ENCODE assay signal across 7 cellular contexts in the genomic region with DNA sequence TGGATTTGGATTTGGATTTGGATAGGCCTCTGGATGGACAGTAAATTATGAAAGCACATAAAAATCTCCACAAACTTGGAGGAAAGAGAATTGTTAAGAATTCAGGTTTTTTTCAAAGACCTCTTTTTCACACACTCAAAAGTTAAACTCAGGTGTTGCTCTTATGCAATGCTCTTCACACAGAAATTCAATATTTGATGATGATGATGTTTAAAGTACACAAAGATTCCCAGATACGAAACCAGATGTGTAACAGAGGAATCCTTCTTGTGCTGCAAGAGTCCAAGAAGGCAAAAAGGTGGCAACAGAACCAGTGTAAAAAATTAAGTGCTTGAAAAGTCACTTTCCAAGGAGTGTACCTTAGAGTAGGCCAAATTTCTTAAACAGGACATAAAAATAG.
"Had no signal": no experiment of that assay in that cellular context is flagged by ENCODE, and none has a peak within 500 bp of the region (broad histone marks: within the 10 kb centered on the region; RNA-seq: fewer than 3 reads in every experiment).

No MANE protein-coding gene starts in this region.

- H3K4me3 ChIP-seq: GM23248 had no signal

- FAIRE-seq: H54, HTR-8/SVneo had no signal

- DNase-seq: GM23248, H9, HCEC 1CT, KBM-7 had no signal

- H3K36me3 Mint-ChIP-seq: IgD-negative memory B cell had no signal

- H3K27ac Mint-ChIP-seq: H9, IgD-negative memory B cell had no signal

- H3K4me3 Mint-ChIP-seq: H9, IgD-negative memory B cell had no signal

- H3K9ac ChIP-seq: GM23248 had no signal

- H2AFZ ChIP-seq: GM23248 had no signal

- H3K27ac ChIP-seq: GM23248 had no signal
